31 cellular contexts compared by ENCODE assay signal in the genomic region with DNA sequence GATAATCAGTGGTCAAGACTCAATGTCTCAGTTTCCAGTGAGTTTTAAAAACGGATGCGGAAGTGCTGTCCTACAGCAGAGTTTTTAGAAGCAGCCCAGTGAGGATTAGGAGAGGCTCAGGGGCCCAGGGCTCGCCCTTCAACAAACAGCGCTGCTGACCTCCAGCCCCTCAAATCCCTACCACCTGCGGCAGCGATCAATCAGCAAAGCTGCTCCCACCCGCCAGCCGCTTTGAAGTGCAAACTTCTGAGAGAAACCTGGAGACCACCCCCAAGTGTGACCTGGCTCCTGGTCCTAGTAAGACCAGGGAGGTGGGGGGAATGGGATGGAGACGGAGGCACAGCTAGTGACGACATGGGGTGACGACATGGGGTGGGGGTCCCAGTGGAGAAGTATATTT. TPM values are rescaled to one million over a fixed set of nuclear protein-coding genes. Genes with fewer than 3 reads are reported as not detected.
A peak's percentile ranks its signal among the peaks of the same experiment; 100 is the strongest.
DNase-seq lines count a peak whose midpoint lies in the region; ATAC-seq and TF ChIP-seq lines count a peak whose summit lies in the region.
"Had no signal": no experiment of that assay in that cellular context is flagged by ENCODE, and none has a peak within 500 bp of the region (broad histone marks: within the 10 kb centered on the region; RNA-seq: fewer than 3 reads in every experiment).

No MANE protein-coding gene starts in this region.

- TF ChIP-seq CTCF in RWPE1 (conservative IDR thresholded peaks at IDR 0.05; ENCODE audit: low read depth), result no peak
- TF ChIP-seq CTCF in dorsolateral prefrontal cortex (IDR thresholded peaks at IDR 0.05 in 54 of 56, conservative IDR thresholded peaks at IDR 0.05 in 2 of 56; ENCODE audit: low read depth in 1 of 56, partially characterized antibody in 56 of 56), result no peak

- peak overlapping the region; percentile 23; the same call in 1 of the 2 replicates for H3K27ac ChIP-seq in RWPE1
- peak overlapping the region in 35 of 59 donors; percentile 9 to 98 (median 93) for H3K27ac ChIP-seq in dorsolateral prefrontal cortex
- H3K27ac ChIP-seq: 22Rv1, PC-9, upper lobe of right lung had no signal

- H3K4me3 Mint-ChIP-seq in activated CD4-positive, alpha-beta T cell treated with anti-CD3 and anti-CD28 coated beads for 36 hours, result no peak overlapping the region
- H3K4me3 Mint-ChIP-seq in stimulated activated effector memory CD8-positive, alpha-beta T cell treated with anti-CD3 and anti-CD28 coated beads, Interleukin-12 subunit alpha, Interleukin-12 subunit beta, amount 100 ng/mL, for 72 hours, result no peak overlapping the region
- H3K4me3 Mint-ChIP-seq: nephron progenitor cell had no signal

- H3K9me3 Mint-ChIP-seq in activated CD4-positive, alpha-beta T cell treated with anti-CD3 and anti-CD28 coated beads for 36 hours (ENCODE audit: low read depth), result no peaks in the 10 kb centered on the region
- no peaks in the 10 kb centered on the region for H3K9me3 Mint-ChIP-seq in stimulated activated effector memory CD8-positive, alpha-beta T cell treated with anti-CD3 and anti-CD28 coated beads, Interleukin-12 subunit alpha, Interleukin-12 subunit beta, amount 100 ng/mL, for 72 hours
- H3K9me3 Mint-ChIP-seq: brain; CD4-positive, alpha-beta memory T cell; nephron progenitor cell had no signal

- intact Hi-C loops in activated CD4-positive, alpha-beta T cell treated with anti-CD3 and anti-CD28 coated beads for 36 hours (cut with DNase I, micrococcal nuclease), result loop anchor here in 1 of 2 experiments (10.0 kb wide), 1 partner anchor 727 kb away; no protein-coding TSS in a partner anchor
- intact Hi-C loops in dorsolateral prefrontal cortex (cut with DNase I) (loop anchor here in 1 of 2 donors (5.0 kb wide), 1 partner anchor 74 kb away; no protein-coding TSS in a partner anchor), Right ventricle myocardium superior (cut with DNase I) (no loop called here)

- no peaks in the 10 kb centered on the region for H3K27me3 ChIP-seq in dorsolateral prefrontal cortex
- H3K27me3 ChIP-seq: ovary, upper lobe of right lung had no signal

- DNase-seq in activated CD4-positive, alpha-beta T cell treated with anti-CD3 and anti-CD28 coated beads for 36 hours, result no peak
- DNase-seq in activated CD4-positive, alpha-beta T cell treated with anti-CD3 and anti-CD28 coated beads, Interleukin-2, amount 50 U/mL, for 4 hours, result no peak
- DNase-seq in RWPE1 (ENCODE audit: low spot score) (no peak), dorsolateral prefrontal cortex (no peak), medulla oblongata (ENCODE audit: extremely low spot score) (no peak), Right ventricle myocardium superior (no peak), NCI-H2171 treated with DMSO at 0.1 percent for 48 hours (lab: John Stamatoyannopoulos, UW) (no peak)
- no peak for DNase-seq in stimulated activated effector memory CD8-positive, alpha-beta T cell treated with anti-CD3 and anti-CD28 coated beads, Interleukin-12 subunit alpha, Interleukin-12 subunit beta, amount 100 ng/mL, for 72 hours (ENCODE audit: low spot score in 2 of 2)
- DNase-seq: activated CD8-positive, alpha-beta memory T cell treated with anti-CD3 and anti-CD28 coated beads, Interleukin-2, amount 50 U/mL, for 4 hours; activated gamma-delta T cell; CD4-positive, alpha-beta memory T cell; cerebellar nuclear complex; DMS 273 treated with DMSO at 0.1 percent for 48 hours; kidney; NCI-H1092; NCI-H187; NCI-H524; nephron progenitor cell; NK-92 treated with Interleukin-12 subunit alpha and Interleukin-12 subunit beta, amount 100 ng/mL, for 24 hours; PC-9; retina; SHP77 treated with DMSO at 0.1 percent for 48 hours; stimulated activated CD4-positive, alpha-beta T cell treated with anti-CD3 and anti-CD28 coated beads, Interleukin-2, amount 100 ng/mL, for 24 hours; upper lobe of right lung had no signal

- POLR2A ChIA-PET in activated CD4-positive, alpha-beta T cell treated with anti-CD3 and anti-CD28 coated beads for 36 hours (lab: Charles Lee), result interaction anchor here (0.5 to 1.2 kb wide), 3 partner anchors 8 to 15 kb away, joined by 3 to 4 read pairs (median 4); no protein-coding TSS in a partner anchor
- POLR2A ChIA-PET in RWPE1 (lab: Yijun Ruan, JAX; ENCODE audit: low non-redundant PET), result interaction anchor here (0.6 kb wide), 1 partner anchor 165 kb away, joined by 5 read pairs; no protein-coding TSS in a partner anchor

- CTCF ChIA-PET in activated CD4-positive, alpha-beta T cell treated with anti-CD3 and anti-CD28 coated beads for 36 hours (lab: Charles Lee), result interaction anchor here (2.0 kb wide), 1 partner anchor 11 kb away, joined by 7 read pairs; no protein-coding TSS in a partner anchor
- CTCF ChIA-PET in RWPE1 (lab: Yijun Ruan, JAX), result interaction anchor here (0.7 kb wide), 1 partner anchor 12 kb away, joined by 3 read pairs; no protein-coding TSS in a partner anchor

- peak overlapping the region; percentile 59 for H3K27ac Mint-ChIP-seq in activated CD4-positive, alpha-beta T cell treated with anti-CD3 and anti-CD28 coated beads for 36 hours
- peak overlapping the region; percentile 67 for H3K27ac Mint-ChIP-seq in stimulated activated effector memory CD8-positive, alpha-beta T cell treated with anti-CD3 and anti-CD28 coated beads, Interleukin-12 subunit alpha, Interleukin-12 subunit beta, amount 100 ng/mL, for 72 hours
- H3K27ac Mint-ChIP-seq: nephron progenitor cell had no signal

- H3K36me3 Mint-ChIP-seq in activated CD4-positive, alpha-beta T cell treated with anti-CD3 and anti-CD28 coated beads for 36 hours (ENCODE audit: low read depth), result peaks cover 21% of the 10 kb centered on the region
- H3K36me3 Mint-ChIP-seq in stimulated activated effector memory CD8-positive, alpha-beta T cell treated with anti-CD3 and anti-CD28 coated beads, Interleukin-12 subunit alpha, Interleukin-12 subunit beta, amount 100 ng/mL, for 72 hours, result peaks cover 54% of the 10 kb centered on the region

- no peak overlapping the region for H3K4me3 ChIP-seq in dorsolateral prefrontal cortex
- H3K4me3 ChIP-seq: HAP-1, ovary, PC-9, smooth muscle cell, upper lobe of right lung had no signal

- ATAC-seq in activated CD4-positive, alpha-beta T cell treated with anti-CD3 and anti-CD28 coated beads for 36 hours, result no peak
- ATAC-seq in stimulated activated effector memory CD8-positive, alpha-beta T cell treated with anti-CD3 and anti-CD28 coated beads, Interleukin-12 subunit alpha, Interleukin-12 subunit beta, amount 100 ng/mL, for 72 hours, result no peak
- ATAC-seq in Right ventricle myocardium superior (ENCODE audit: poor library complexity), result no peak
- ATAC-seq: upper lobe of right lung had no signal

- H3K4me1 Mint-ChIP-seq in activated CD4-positive, alpha-beta T cell treated with anti-CD3 and anti-CD28 coated beads for 36 hours, result peaks cover 95% of the 10 kb centered on the region
- H3K4me1 Mint-ChIP-seq in stimulated activated effector memory CD8-positive, alpha-beta T cell treated with anti-CD3 and anti-CD28 coated beads, Interleukin-12 subunit alpha, Interleukin-12 subunit beta, amount 100 ng/mL, for 72 hours, result peaks cover 89% of the 10 kb centered on the region

- no peaks in the 10 kb centered on the region for H3K27me3 Mint-ChIP-seq in activated CD4-positive, alpha-beta T cell treated with anti-CD3 and anti-CD28 coated beads for 36 hours
- H3K27me3 Mint-ChIP-seq: CD4-positive, alpha-beta memory T cell had no signal

RNA-seq across cellular contexts. Expression of gene ZBTB17, which starts 14.4 kb away (rescaled TPM):
- 10 to 100 TPM; 47.7 to 48.3 TPM for total RNA-seq in activated CD4-positive, alpha-beta T cell treated with anti-CD3 and anti-CD28 coated beads for 36 hours
- 10 to 100 TPM; 29.3 to 71.4 (median 45.9) TPM for total RNA-seq in dorsolateral prefrontal cortex
- total RNA-seq in Right ventricle myocardium superior, result 21.2 TPM

RNA-seq across cellular contexts. Expression of gene SRARP, which starts 42.5 kb away (rescaled TPM):
- not detected for total RNA-seq in activated CD4-positive, alpha-beta T cell treated with anti-CD3 and anti-CD28 coated beads for 36 hours
- total RNA-seq in dorsolateral prefrontal cortex (10 to 100 TPM in 12 of 120 experiments, 1 to 10 TPM in 108; 2.1 to 17.6 (median 5.9) TPM), Right ventricle myocardium superior (0.59 TPM)
- total RNA-seq: CD4-positive, alpha-beta memory T cell; lower leg skin; mononuclear cell; ovary; PC-9; smooth muscle cell; upper lobe of right lung had no signal

RNA-seq across cellular contexts. Expression of gene HSPB7, which starts 56.4 kb away (rescaled TPM):
- not detected for total RNA-seq in activated CD4-positive, alpha-beta T cell treated with anti-CD3 and anti-CD28 coated beads for 36 hours
- 10 to 100 TPM in 2 of 120 experiments, 1 to 10 TPM in 107, under 1 TPM in 11; 0.34 to 16.8 (median 2.1) TPM for total RNA-seq in dorsolateral prefrontal cortex
- 3,577 TPM for total RNA-seq in Right ventricle myocardium superior
- total RNA-seq: CD4-positive, alpha-beta memory T cell; mononuclear cell; PC-9 had no signal

Comparison
In these comparisons a context has a peak if more than half of its experiments do, and no peak if none do; other contexts are left out.
1. RNA of gene HSPB7, which starts 56.4 kb away (total RNA-seq): 3,577 TPM in Right ventricle myocardium superior (single experiment); 0.34 to 16.8 TPM in dorsolateral prefrontal cortex and not detected in activated CD4-positive, alpha-beta T cell treated with anti-CD3 and anti-CD28 coated beads for 36 hours; every median in the first group is over 100 times any median in the second.